ENCODE assay signal across 3 cellular contexts in genomic region chr10:129645487-129645886, GRCh38.
"Had no signal": no experiment of that assay in that cellular context is flagged by ENCODE, and none has a peak within 500 bp of the region (broad histone marks: within the 10 kb centered on the region; RNA-seq: fewer than 3 reads in every experiment).

No MANE protein-coding gene starts in this region.

- DNase-seq: GDM1, GF-D8 had no signal

- ATAC-seq: GM12878 had no signal

- H3K4me3 ChIP-seq: GM12878 had no signal
